ENCODE assay signal across 8 cellular contexts in the genomic region with DNA sequence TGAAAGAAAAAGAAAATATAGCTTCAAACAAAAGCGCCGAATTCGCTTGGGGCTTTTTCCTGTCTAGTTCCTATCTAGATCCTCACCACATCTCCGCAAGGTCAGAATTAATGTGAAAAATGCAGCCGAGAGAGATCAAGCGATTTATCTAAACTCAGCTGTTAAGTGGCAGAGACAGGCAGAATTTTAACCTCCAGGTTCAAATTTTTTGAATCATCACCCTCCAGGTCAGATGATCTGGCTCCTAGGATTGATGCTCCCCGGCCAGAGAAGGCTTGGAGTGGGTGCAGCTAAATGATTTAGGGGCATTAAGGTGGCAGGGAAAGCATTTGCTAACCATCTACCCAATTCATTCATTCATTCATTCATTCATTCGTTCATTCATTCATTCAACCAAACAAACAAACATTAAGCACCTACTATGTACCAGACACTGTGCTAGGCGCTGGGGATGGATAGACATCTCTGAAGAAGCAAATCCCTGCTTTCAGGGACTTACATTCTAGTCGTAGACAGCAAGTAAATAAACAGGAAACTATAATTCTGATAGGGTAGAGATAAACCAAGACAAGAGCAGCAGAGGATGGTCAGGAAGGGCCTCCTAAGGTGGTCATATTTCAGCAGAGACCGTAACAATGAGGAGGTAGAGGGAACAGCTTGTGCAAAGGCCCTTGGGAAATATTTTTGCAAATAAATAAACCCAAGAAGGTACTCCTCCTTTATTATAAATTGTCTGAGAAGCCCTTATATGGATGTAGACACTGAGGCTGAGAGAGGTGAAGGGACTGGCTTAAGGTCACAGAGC. TPM values are rescaled to one million over a fixed set of nuclear protein-coding genes. Genes with fewer than 3 reads are reported as not detected.
DNase-seq lines count a peak whose midpoint lies in the region; TF ChIP-seq lines count a peak whose summit lies in the region.

No MANE protein-coding gene starts in this region.

- no peaks in the 10 kb centered on the region for H3K27me3 ChIP-seq in iPS-18a (ENCODE audit: control insufficient read depth, insufficient read depth, low read length)
- H3K27me3 ChIP-seq in stomach: no peaks in the 10 kb centered on the region

- H3K36me3 ChIP-seq in iPS-18a (ENCODE audit: control insufficient read depth, low read depth, low read length) (no peaks in the 10 kb centered on the region), stomach (no peaks in the 10 kb centered on the region)

- H3K9me3 ChIP-seq in iPS-18a (ENCODE audit: control insufficient read depth, low read depth, low read length) (no peaks in the 10 kb centered on the region), stomach (no peaks in the 10 kb centered on the region)

- peak overlapping the region; percentile 89 for H3K9ac ChIP-seq in iPS-18a (ENCODE audit: low read length)

- no peak for TF ChIP-seq EP300 in stomach (IDR thresholded peaks at IDR 0.05)

- H3K4me1 ChIP-seq in iPS-18a (ENCODE audit: control insufficient read depth, low read depth, low read length): peaks cover 20% of the 10 kb centered on the region
- H3K4me1 ChIP-seq in stomach: peaks cover 53 to 71% (median 64%) of the 10 kb centered on the region in 4 donors

- TF ChIP-seq POLR2A in stomach (IDR thresholded peaks at IDR 0.05): no peak

- no peaks in the 10 kb centered on the region for H3K9me3 Mint-ChIP-seq in activated T-helper 1 cell treated with anti-CD3 and anti-CD28 coated beads, Interleukin-12 subunit alpha, Interleukin-12 subunit beta, Interleukin-2, Interleukin-4 antibody, amounts not matched to agents 30 ng/mL and 10 ng/mL and 1 ng/mL, durations not matched to agents 14 hours and 24 hours and 36 hours

- no peaks in the 10 kb centered on the region for H3K27me3 Mint-ChIP-seq in activated T-helper 1 cell treated with anti-CD3 and anti-CD28 coated beads, Interleukin-12 subunit alpha, Interleukin-12 subunit beta, Interleukin-2, Interleukin-4 antibody, amounts not matched to agents 30 ng/mL and 10 ng/mL and 1 ng/mL, durations not matched to agents 14 hours and 24 hours and 36 hours (ENCODE audit: insufficient read depth)

- 12 to 16% (median 12%) methylated on average over 11 of the region's 11 CpGs for WGBS in stomach, 5 donors

- peaks cover 63% of the 10 kb centered on the region for H3K4me1 Mint-ChIP-seq in activated T-helper 1 cell treated with anti-CD3 and anti-CD28 coated beads, Interleukin-12 subunit alpha, Interleukin-12 subunit beta, Interleukin-2, Interleukin-4 antibody, amounts not matched to agents 30 ng/mL and 10 ng/mL and 1 ng/mL, durations not matched to agents 14 hours and 24 hours and 36 hours (ENCODE audit: low read depth)

- H3K27ac Mint-ChIP-seq in activated T-helper 1 cell treated with anti-CD3 and anti-CD28 coated beads, Interleukin-12 subunit alpha, Interleukin-12 subunit beta, Interleukin-2, Interleukin-4 antibody, amounts not matched to agents 30 ng/mL and 10 ng/mL and 1 ng/mL, durations not matched to agents 14 hours and 24 hours and 36 hours: peak overlapping the region; percentile 96

- intact Hi-C loops in activated T-helper 1 cell treated with anti-CD3 and anti-CD28 coated beads, Interleukin-12 subunit alpha, Interleukin-12 subunit beta, Interleukin-2, Interleukin-4 antibody, amounts not matched to agents 30 ng/mL and 10 ng/mL and 1 ng/mL, durations not matched to agents 14 hours and 24 hours and 36 hours (cut with micrococcal nuclease): loop anchor here (2.0 to 10.0 kb wide), 10 partner anchors 55 to 926 kb away; a partner anchor contains a TSS
- intact Hi-C loops in stomach (cut with DNase I; ENCODE audit: low total_unique reads): no loop called here

- TF ChIP-seq CTCF in stomach (IDR thresholded peaks at IDR 0.05): no peak

- H3K27ac ChIP-seq in iPS-18a (ENCODE audit: low read length) (peak overlapping the region; percentile 79), stomach (peak overlapping the region; percentile 89 to 100 (median 96))

- H3K4me3 Mint-ChIP-seq in activated T-helper 1 cell treated with anti-CD3 and anti-CD28 coated beads, Interleukin-12 subunit alpha, Interleukin-12 subunit beta, Interleukin-2, Interleukin-4 antibody, amounts not matched to agents 30 ng/mL and 10 ng/mL and 1 ng/mL, durations not matched to agents 14 hours and 24 hours and 36 hours: peak overlapping the region; percentile 100

- peak overlapping the region; percentile 78 for H3K4me3 ChIP-seq in iPS-18a (ENCODE audit: low read length)
- peak overlapping the region; percentile 66 to 100 (median 84) for H3K4me3 ChIP-seq in stomach

- DNase-seq in NCI-H345 (lab: John Stamatoyannopoulos, UW): peak; percentile 35
- DNase-seq in NCI-H345 treated with DMSO at 0.1 percent for 48 hours (lab: John Stamatoyannopoulos, UW; ENCODE audit: unreplicated experiment): no peak
- no peak for DNase-seq in activated T-helper 1 cell treated with anti-CD3 and anti-CD28 coated beads, Interleukin-12 subunit alpha, Interleukin-12 subunit beta, Interleukin-2, Interleukin-4 antibody, amounts not matched to agents 30 ng/mL and 10 ng/mL and 1 ng/mL, durations not matched to agents 14 hours and 24 hours and 36 hours (ENCODE audit: low spot score)
- no peak for DNase-seq in stomach
- DNase-seq in NK-92 (lab: John Stamatoyannopoulos, UW; ENCODE audit: unreplicated experiment): no peak
- no peak for DNase-seq in C1 segment of cervical spinal cord (lab: John Stamatoyannopoulos, UW)
- DNase-seq in SHP77 treated with DMSO at 0.1 percent for 48 hours (lab: John Stamatoyannopoulos, UW): no peak

- peaks cover 12% of the 10 kb centered on the region for H3K36me3 Mint-ChIP-seq in activated T-helper 1 cell treated with anti-CD3 and anti-CD28 coated beads, Interleukin-12 subunit alpha, Interleukin-12 subunit beta, Interleukin-2, Interleukin-4 antibody, amounts not matched to agents 30 ng/mL and 10 ng/mL and 1 ng/mL, durations not matched to agents 14 hours and 24 hours and 36 hours (ENCODE audit: low read depth)

RNA-seq across cellular contexts. Expression of a gene that starts 0.7 kb away (rescaled TPM):
- 166 and 170 TPM in 2 replicates for total RNA-seq in activated T-helper 1 cell treated with anti-CD3 and anti-CD28 coated beads, Interleukin-12 subunit alpha, Interleukin-12 subunit beta, Interleukin-2, Interleukin-4 antibody, amounts not matched to agents 30 ng/mL and 10 ng/mL and 1 ng/mL, durations not matched to agents 14 hours and 24 hours and 36 hours
- total RNA-seq in stomach: 100 to 1,000 TPM in 1 of 5 donors, 10 to 100 TPM in 4; 52.6 to 111 (median 61.8) TPM
- polyA plus RNA-seq in stomach: 10 to 100 TPM; 64.7 to 90.3 (median 80.3) TPM

RNA-seq across cellular contexts. Expression of a gene that starts 39.9 kb away (rescaled TPM):
- 30.7 and 33.4 TPM in 2 replicates for total RNA-seq in activated T-helper 1 cell treated with anti-CD3 and anti-CD28 coated beads, Interleukin-12 subunit alpha, Interleukin-12 subunit beta, Interleukin-2, Interleukin-4 antibody, amounts not matched to agents 30 ng/mL and 10 ng/mL and 1 ng/mL, durations not matched to agents 14 hours and 24 hours and 36 hours
- total RNA-seq in stomach: 10 to 100 TPM in 3 of 5 donors, 1 to 10 TPM in 2; 1.8 to 79.4 (median 19.4) TPM
- polyA plus RNA-seq in stomach: 10 to 100 TPM; 10.5 to 28.7 (median 15.5) TPM
